10 cellular contexts compared by ENCODE assay signal in genomic region chr2:69764286-69765058, GRCh38. TPM values are rescaled to one million over a fixed set of nuclear protein-coding genes. Genes with fewer than 3 reads are reported as not detected.
DNase-seq lines count a peak whose midpoint lies in the region; ATAC-seq and TF ChIP-seq lines count a peak whose summit lies in the region.
"Had no signal": no experiment of that assay in that cellular context is flagged by ENCODE, and none has a peak within 500 bp of the region (broad histone marks: within the 10 kb centered on the region; RNA-seq: fewer than 3 reads in every experiment).

No MANE protein-coding gene starts in this region.

- H3K4me1 Mint-ChIP-seq in chondrocyte (ENCODE audit: low read depth), result peaks cover 59% of the 10 kb centered on the region
- H3K4me1 Mint-ChIP-seq in progenitor cell of endocrine pancreas (ENCODE audit: low read depth), result peaks cover 60% of the 10 kb centered on the region

- CTCF ChIA-PET in SK-N-SH (lab: Yijun Ruan, JAX), result no interaction called here

- H3K9ac ChIP-seq in SK-N-SH, result no peak overlapping the region

- TF ChIP-seq EP300 in SK-N-SH (IDR thresholded peaks at IDR 0.05; ENCODE audit: borderline replicate concordance in 1 of 2, low read depth in 1 of 2, low read length in 1 of 2), result no peak

- H3K4me2 ChIP-seq in SK-N-SH, result no peak overlapping the region

- DNase-seq in chondrocyte (ENCODE audit: low spot score) (no peak), progenitor cell of endocrine pancreas (ENCODE audit: low spot score, unreplicated experiment) (no peak), NCI-H2029 treated with DMSO at 0.1 percent for 48 hours (lab: John Stamatoyannopoulos, UW) (no peak), SK-N-SH (no peak)
- DNase-seq: hippocampal formation, NCI-H446 treated with DMSO at 0.1 percent for 48 hours had no signal

- no peaks in the 10 kb centered on the region for H3F3A ChIP-seq in SK-N-SH (replicated peaks; ENCODE audit: insufficient read depth)

- H3K27ac Mint-ChIP-seq in chondrocyte (ENCODE audit: unreplicated experiment) (peak overlapping the region; percentile 22), progenitor cell of endocrine pancreas (peak overlapping the region; percentile 60)

- H4K20me1 ChIP-seq in SK-N-SH (ENCODE audit: insufficient read depth), result no peaks in the 10 kb centered on the region

- H3K36me3 ChIP-seq in SK-N-SH (replicated peaks in 1 of 2; ENCODE audit: control insufficient read depth in 1 of 2, insufficient read depth in 2 of 2, low read length in 1 of 2), result peaks cover 0 to 4% of the 10 kb centered on the region in 2 experiments

- H3K27ac ChIP-seq in SK-N-SH (ENCODE audit: low read depth in 2 of 2, low read length in 1 of 2), result no peak overlapping the region

- peaks cover 20% of the 10 kb centered on the region for H3K79me2 ChIP-seq in SK-N-SH (ENCODE audit: insufficient read depth)

- TF ChIP-seq RAD21 in SK-N-SH (IDR thresholded peaks at IDR 0.05; ENCODE audit: low read length), result no peak

- H3K9me3 Mint-ChIP-seq in chondrocyte (ENCODE audit: low read depth) (no peaks in the 10 kb centered on the region), progenitor cell of endocrine pancreas (ENCODE audit: low read depth) (no peaks in the 10 kb centered on the region)

- 87% methylated on average over 5 of the region's 5 CpGs for whole genome bisulfite sequencing in SK-N-SH (ENCODE audit: low lambda C conversion rate)

- POLR2A ChIA-PET in SK-N-SH (lab: Yijun Ruan, JAX), result no interaction called here

- H3K27me3 Mint-ChIP-seq in chondrocyte (ENCODE audit: low read depth) (no peaks in the 10 kb centered on the region), progenitor cell of endocrine pancreas (no peaks in the 10 kb centered on the region)

- H3K4me3 Mint-ChIP-seq in chondrocyte (ENCODE audit: unreplicated experiment) (no peak overlapping the region), progenitor cell of endocrine pancreas (ENCODE audit: low read depth) (no peak overlapping the region)

- TF ChIP-seq CTCF in chondrocyte (IDR thresholded peaks at IDR 0.05), result no peak
- no peak for TF ChIP-seq CTCF in progenitor cell of endocrine pancreas (IDR thresholded peaks at IDR 0.05; ENCODE audit: unreplicated experiment)
- no peak for TF ChIP-seq CTCF in SK-N-SH (IDR thresholded peaks at IDR 0.05)

- ATAC-seq in GM18498 (IDR thresholded peaks at IDR 0.05; ENCODE audit: unreplicated experiment) (peak; percentile 34), HG02759 (IDR thresholded peaks at IDR 0.05; ENCODE audit: unreplicated experiment) (peak; percentile 51), GM19035 (IDR thresholded peaks at IDR 0.05; ENCODE audit: unreplicated experiment) (no peak), HG03460 (IDR thresholded peaks at IDR 0.05; ENCODE audit: unreplicated experiment) (no peak)

- no peaks in the 10 kb centered on the region for H3K9me2 ChIP-seq in SK-N-SH

- H3K4me3 ChIP-seq in SK-N-SH (ENCODE audit: low read depth in 2 of 2, low read length in 1 of 2), result no peak overlapping the region

- H2AFZ ChIP-seq in SK-N-SH (ENCODE audit: low read depth), result no peak overlapping the region

- H3K4me1 ChIP-seq in SK-N-SH (ENCODE audit: control insufficient read depth in 1 of 2, insufficient read depth in 2 of 2, low read depth in 1 of 2, low read length in 1 of 2), result peaks cover 0 to 10% of the 10 kb centered on the region in 2 experiments; a peak in 2 of 4 replicates

- H3K9me3 ChIP-seq in SK-N-SH, result no peaks in the 10 kb centered on the region

- H3K27me3 ChIP-seq in SK-N-SH (ENCODE audit: insufficient read depth), result no peaks in the 10 kb centered on the region

- H3K36me3 Mint-ChIP-seq in chondrocyte (ENCODE audit: low read depth), result peaks cover 9% of the 10 kb centered on the region
- H3K36me3 Mint-ChIP-seq in progenitor cell of endocrine pancreas (ENCODE audit: insufficient read depth), result peaks cover 37% of the 10 kb centered on the region

TF ChIP-seq in SK-N-SH, 30 proteins besides CTCF, POLR2A, EP300 and RAD21:
- TF ChIP-seq SIN3A (IDR thresholded peaks at IDR 0.05; ENCODE audit: borderline replicate concordance, low read depth, low read length) (no peak), FOXJ3 (CRISPR knock-in tag; IDR thresholded peaks at IDR 0.05) (no peak), FOSL2 (IDR thresholded peaks at IDR 0.05; ENCODE audit: borderline replicate concordance, low read depth) (no peak), SMC3 (IDR thresholded peaks at IDR 0.05; ENCODE audit: low read depth, low read length) (no peak), MEF2A (IDR thresholded peaks at IDR 0.05; ENCODE audit: borderline replicate concordance, low read depth) (no peak), ELF1 (IDR thresholded peaks at IDR 0.05) (no peak), USF2 (IDR thresholded peaks at IDR 0.05; ENCODE audit: borderline replicate concordance, low read depth, low read length) (no peak), TCF12 (IDR thresholded peaks at IDR 0.05) (no peak), EZH2phosphoT487 (IDR thresholded peaks at IDR 0.05; ENCODE audit: borderline replicate concordance, low read depth) (no peak), RXRA (IDR thresholded peaks at IDR 0.05; ENCODE audit: borderline replicate concordance, low read depth) (no peak), FOXM1 (IDR thresholded peaks at IDR 0.05; ENCODE audit: low read depth) (no peak), JUND (IDR thresholded peaks at IDR 0.05) (no peak), PBX3 (IDR thresholded peaks at IDR 0.05) (no peak), MAX (IDR thresholded peaks at IDR 0.05; ENCODE audit: low read depth) (no peak), TEAD4 (IDR thresholded peaks at IDR 0.05; ENCODE audit: borderline replicate concordance, insufficient read depth) (no peak), IRF3 (IDR thresholded peaks at IDR 0.05; ENCODE audit: low read depth, low read length) (no peak), MXI1 (IDR thresholded peaks at IDR 0.05; ENCODE audit: low read depth, low read length) (no peak), GABPA (IDR thresholded peaks at IDR 0.05; ENCODE audit: low read depth) (no peak)

RNA-seq across cellular contexts. Expression of gene ANXA4, which starts 22.5 kb away (rescaled TPM):
- total RNA-seq in chondrocyte (88.1 to 100 TPM (median 99.0 TPM) in 3 replicates), progenitor cell of endocrine pancreas (250 and 262 TPM in 2 replicates)
- 93.2 and 137 TPM in 2 replicates for polyA plus RNA-seq in SK-N-SH (2012; rRNA removed)
- 86.9 and 101 TPM in 2 replicates for polyA plus RNA-seq in SK-N-SH (2012; cell fraction: cytosol; rRNA removed)
- polyA plus RNA-seq in SK-N-SH (2012; cell fraction: nucleus; rRNA removed), result 126 and 213 TPM in 2 replicates

Comparison
In these comparisons a context has a peak if more than half of its experiments do, and no peak if none do; other contexts are left out.
1. ATAC-seq: peak in GM18498 (single experiment) and HG02759 (single experiment); none in GM19035 (single experiment) and HG03460 (single experiment).